8 cellular contexts compared by ENCODE assay signal in the genomic region with DNA sequence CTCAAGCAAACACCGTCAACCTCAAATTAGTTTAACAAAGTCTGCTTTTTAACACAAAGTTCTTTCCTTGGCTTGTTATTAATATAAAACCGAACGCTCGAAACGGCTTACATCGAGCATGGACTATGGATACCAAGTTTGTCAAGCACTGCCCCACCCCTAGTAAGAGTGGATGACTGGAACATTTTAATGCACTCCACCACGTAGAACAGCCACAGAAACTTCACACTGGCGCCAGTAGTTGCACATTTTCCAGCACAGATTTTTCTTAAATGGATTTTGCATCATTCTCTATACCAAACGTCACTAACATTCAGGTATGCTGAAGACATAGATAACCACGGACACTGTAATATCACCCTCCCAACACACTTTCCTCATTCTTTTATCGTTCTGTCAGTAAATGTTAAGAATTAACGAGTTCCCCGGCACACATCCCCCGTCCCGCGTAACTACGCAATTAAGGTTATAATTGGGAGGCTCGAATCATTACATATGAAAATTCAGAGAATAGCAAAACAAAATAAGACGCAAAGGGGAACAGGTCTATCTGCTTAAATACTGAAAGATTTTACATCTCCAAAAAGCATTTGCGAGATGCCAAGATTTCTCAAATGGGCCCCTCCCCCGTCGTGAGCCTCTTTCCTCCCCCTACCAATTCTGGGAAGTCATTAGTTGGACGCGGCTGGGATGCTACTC. TPM values are rescaled to one million over a fixed set of nuclear protein-coding genes. Genes with fewer than 3 reads are reported as not detected.
DNase-seq lines count a peak whose midpoint lies in the region; ATAC-seq and TF ChIP-seq lines count a peak whose summit lies in the region.

No MANE protein-coding gene starts in this region.

- H3K9me3 Mint-ChIP-seq in activated CD4-positive, alpha-beta memory T cell treated with anti-CD3 and anti-CD28 coated beads, Interleukin-2, amount 10 ng/mL, durations not matched to agents 7 days and 5 days, result no peaks in the 10 kb centered on the region

- H3K79me2 ChIP-seq in Karpas-422 (ENCODE audit: low read length), result no peaks in the 10 kb centered on the region

- H3K9me2 ChIP-seq in Karpas-422 (replicated peaks; ENCODE audit: insufficient read depth, low read length), result no peaks in the 10 kb centered on the region

- no peak overlapping the region for H3K27ac Mint-ChIP-seq in activated CD4-positive, alpha-beta memory T cell treated with anti-CD3 and anti-CD28 coated beads, Interleukin-2, amount 10 ng/mL, durations not matched to agents 7 days and 5 days

- no peaks in the 10 kb centered on the region for H3K9me3 ChIP-seq in Karpas-422 (ENCODE audit: low read length)

- H3K27me3 ChIP-seq in Karpas-422 (ENCODE audit: low read length), result no peaks in the 10 kb centered on the region

- H3K27me3 Mint-ChIP-seq in activated CD4-positive, alpha-beta memory T cell treated with anti-CD3 and anti-CD28 coated beads, Interleukin-2, amount 10 ng/mL, durations not matched to agents 7 days and 5 days, result peaks cover 59% of the 10 kb centered on the region

- H2AFZ ChIP-seq in Karpas-422 (ENCODE audit: low read length), result no peak overlapping the region

- H3K4me2 ChIP-seq in Karpas-422 (ENCODE audit: low read depth, low read length, poor library complexity, severe bottlenecking), result no peak overlapping the region

- ATAC-seq in HG02970 (IDR thresholded peaks at IDR 0.05; ENCODE audit: low FRiP score, unreplicated experiment) (no peak), HG03108 (IDR thresholded peaks at IDR 0.05; ENCODE audit: unreplicated experiment) (no peak)

- no peaks in the 10 kb centered on the region for H3K36me3 ChIP-seq in Karpas-422 (ENCODE audit: insufficient read depth, low read length)

- peak overlapping the region; percentile 77 for H3K4me3 Mint-ChIP-seq in activated CD4-positive, alpha-beta memory T cell treated with anti-CD3 and anti-CD28 coated beads, Interleukin-2, amount 10 ng/mL, durations not matched to agents 7 days and 5 days

- DNase-seq in AG04449 (ENCODE audit: low read depth, low spot score) (no peak), HCEC 1CT (peak; percentile 54), foreskin melanocyte (peak; percentile 52), occipital lobe (lab: John Stamatoyannopoulos, UW) (peak; percentile 3), Karpas-422 (no peak)
- no peak for DNase-seq in activated CD4-positive, alpha-beta memory T cell treated with anti-CD3 and anti-CD28 coated beads, Interleukin-2, amount 10 ng/mL, durations not matched to agents 7 days and 5 days

- H3K4me1 ChIP-seq in Karpas-422 (ENCODE audit: low read length), result no peaks in the 10 kb centered on the region

- no peak overlapping the region for H3K9ac ChIP-seq in Karpas-422 (ENCODE audit: low read length)

- no peaks in the 10 kb centered on the region for H4K20me1 ChIP-seq in Karpas-422 (ENCODE audit: insufficient read depth, low read depth, low read length)

- H3K4me3 ChIP-seq in AG04449 (ENCODE audit: low read depth, low read length) (peak overlapping the region; percentile 99), Karpas-422 (ENCODE audit: low read length) (no peak overlapping the region)

- POLR2A ChIA-PET in AG04449 (lab: Yijun Ruan, JAX), result interaction anchor here (0.6 kb wide), 1 partner anchor 10 kb away, joined by 5 read pairs; no protein-coding TSS in a partner anchor
- POLR2A ChIA-PET in activated CD4-positive, alpha-beta memory T cell treated with anti-CD3 and anti-CD28 coated beads, Interleukin-2, amount 10 ng/mL, durations not matched to agents 7 days and 5 days (lab: Charles Lee), result no interaction called here

- no peak for TF ChIP-seq CTCF in AG04449 (IDR thresholded peaks at IDR 0.05; ENCODE audit: insufficient read depth, low read length, missing control alignments)

- H3K4me1 Mint-ChIP-seq in activated CD4-positive, alpha-beta memory T cell treated with anti-CD3 and anti-CD28 coated beads, Interleukin-2, amount 10 ng/mL, durations not matched to agents 7 days and 5 days, result peaks cover 20% of the 10 kb centered on the region

- no peak overlapping the region for H3K27ac ChIP-seq in Karpas-422 (ENCODE audit: low read length)

- CTCF ChIA-PET in AG04449 (lab: Yijun Ruan, JAX), result interaction anchor here (1.8 to 2.0 kb wide), 2 partner anchors 12 to 105 kb away, joined by 8 to 14 read pairs; no protein-coding TSS in a partner anchor
- CTCF ChIA-PET in activated CD4-positive, alpha-beta memory T cell treated with anti-CD3 and anti-CD28 coated beads, Interleukin-2, amount 10 ng/mL, durations not matched to agents 7 days and 5 days (lab: Charles Lee), result no interaction called here

- H3K36me3 Mint-ChIP-seq in activated CD4-positive, alpha-beta memory T cell treated with anti-CD3 and anti-CD28 coated beads, Interleukin-2, amount 10 ng/mL, durations not matched to agents 7 days and 5 days (ENCODE audit: low read depth), result no peaks in the 10 kb centered on the region

RNA-seq across cellular contexts. Expression of a gene that starts 1.0 kb away (rescaled TPM):
- total RNA-seq in activated CD4-positive, alpha-beta memory T cell treated with anti-CD3 and anti-CD28 coated beads, Interleukin-2, amount 10 ng/mL, durations not matched to agents 7 days and 5 days, result 1 to 10 TPM; 1.8 to 2.8 TPM
- 124 TPM for total RNA-seq in occipital lobe
- total RNA-seq in Karpas-422 (2014; rRNA removed; shearing (Covaris generic); ENCODE audit: low replicate concordance), result 0.07 and 0.34 TPM in 2 replicates

Comparison
In these comparisons a context has a peak if more than half of its experiments do, and no peak if none do; other contexts are left out.
1. DNase-seq: peak in HCEC 1CT (single experiment), foreskin melanocyte (single experiment) and occipital lobe (single experiment); none in AG04449 (single experiment), activated CD4-positive, alpha-beta memory T cell treated with anti-CD3 and anti-CD28 coated beads, Interleukin-2, amount 10 ng/mL, durations not matched to agents 7 days and 5 days (single experiment) and Karpas-422 (single experiment).
2. RNA of a gene that starts 1.0 kb away (total RNA-seq): 124 TPM in occipital lobe (single experiment); 1.8 to 2.8 TPM in activated CD4-positive, alpha-beta memory T cell treated with anti-CD3 and anti-CD28 coated beads, Interleukin-2, amount 10 ng/mL, durations not matched to agents 7 days and 5 days and 0.07 to 0.34 TPM in Karpas-422; every median in the first group is over 10 times any median in the second.